Comparison of ENCODE assay signal across 8 cellular contexts in the genomic region with DNA sequence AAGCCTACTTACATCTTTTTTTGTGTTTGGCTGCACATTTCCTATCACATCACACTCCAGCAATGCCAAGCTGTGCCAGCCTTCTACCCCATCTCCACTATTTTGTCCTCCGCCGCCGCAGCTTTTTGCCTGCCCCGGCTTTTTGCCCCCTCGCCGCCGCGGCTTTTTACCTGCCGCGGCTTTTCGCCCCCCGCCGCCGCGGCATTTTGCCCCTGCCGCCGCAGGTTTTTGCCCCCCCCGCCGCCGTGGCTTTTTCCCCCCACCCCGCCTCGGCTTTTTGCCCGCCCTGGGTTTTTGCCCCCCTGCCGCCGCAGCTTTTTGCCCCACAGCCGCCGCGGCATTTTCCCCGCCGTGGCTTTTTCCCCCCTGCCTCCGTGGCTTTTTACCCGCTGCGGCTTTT.
"Had no signal": no experiment of that assay in that cellular context is flagged by ENCODE, and none has a peak within 500 bp of the region (broad histone marks: within the 10 kb centered on the region; RNA-seq: fewer than 3 reads in every experiment).

No MANE protein-coding gene starts in this region.

- DNase-seq: IMR-90, KBM-7, KG1 had no signal

- H3K4me3 Mint-ChIP-seq: IgD-negative memory B cell had no signal

- H3K4me3 ChIP-seq: K562 had no signal

- H3K27ac Mint-ChIP-seq: IgD-negative memory B cell had no signal

- ATAC-seq: HepG2, K562 had no signal

- H3K27me3 Mint-ChIP-seq: IgD-negative memory B cell had no signal

- H3K27ac ChIP-seq: HL-60, KMS-11 had no signal

- H3K36me3 Mint-ChIP-seq: IgD-negative memory B cell had no signal

- H3K4me1 Mint-ChIP-seq: IgD-negative memory B cell had no signal
